Comparison of ENCODE assay signal across 31 cellular contexts in the genomic region with DNA sequence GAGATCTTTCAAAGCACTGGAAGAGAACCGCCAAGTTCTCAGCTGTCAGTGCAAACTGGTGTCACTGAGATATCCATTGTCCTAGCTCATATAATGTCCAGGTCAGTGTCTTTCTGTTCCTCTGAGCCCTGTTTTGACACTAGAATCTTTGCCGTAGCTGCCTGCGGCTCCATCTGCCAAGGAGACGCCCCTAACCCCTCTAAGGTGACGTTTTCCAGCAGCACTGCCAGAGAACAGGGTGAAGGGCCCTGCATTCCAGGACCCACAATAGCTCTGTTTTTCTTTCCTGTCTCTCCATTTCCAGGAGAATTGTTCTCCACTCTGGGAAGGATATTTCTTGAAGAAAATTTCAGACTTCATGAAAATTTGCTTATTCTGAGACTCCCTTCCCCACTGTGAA.
"Had no signal": no experiment of that assay in that cellular context is flagged by ENCODE, and none has a peak within 500 bp of the region (broad histone marks: within the 10 kb centered on the region; RNA-seq: fewer than 3 reads in every experiment).

No MANE protein-coding gene starts in this region.

- H3K27me3 Mint-ChIP-seq: activated naive CD8-positive, alpha-beta T cell; brain; progenitor cell of endocrine pancreas; stimulated activated memory B cell treated with anti-CD40 and anti-IgM and Interleukin-4, amounts not matched to agents 10 μg/mL and 1 μg/mL and 100 μg/mL, for 72 hours; stimulated activated naive CD8-positive, alpha-beta T cell treated with anti-CD3 and anti-CD28 coated beads, Interleukin-15, amount 100 ng/mL, for 72 hours; T-helper 17 cell had no signal

- FAIRE-seq: small intestine had no signal

- H3K27ac Mint-ChIP-seq: activated naive CD8-positive, alpha-beta T cell; immature natural killer cell; natural killer cell; progenitor cell of endocrine pancreas; stimulated activated memory B cell treated with anti-CD40 and anti-IgM and Interleukin-4, amounts not matched to agents 10 μg/mL and 1 μg/mL and 100 μg/mL, for 72 hours; stimulated activated naive CD8-positive, alpha-beta T cell treated with anti-CD3 and anti-CD28 coated beads, Interleukin-15, amount 100 ng/mL, for 72 hours; T-helper 17 cell had no signal

- H3K27ac ChIP-seq: coronary artery, dorsolateral prefrontal cortex, heart left ventricle, thyroid gland, upper lobe of right lung, WERI-Rb-1 had no signal

- H3K36me3 Mint-ChIP-seq: brain had no signal

- H3K27me3 ChIP-seq: heart left ventricle, thyroid gland, upper lobe of right lung had no signal

- H3K4me1 Mint-ChIP-seq: brain had no signal

- H3K9me3 Mint-ChIP-seq: immature natural killer cell had no signal

- H3K4me1 ChIP-seq: thyroid gland, upper lobe of right lung had no signal

- H3K4me3 Mint-ChIP-seq: activated naive CD8-positive, alpha-beta T cell; brain; immature natural killer cell; natural killer cell; stimulated activated memory B cell treated with anti-CD40 and anti-IgM and Interleukin-4, amounts not matched to agents 10 μg/mL and 1 μg/mL and 100 μg/mL, for 72 hours; stimulated activated naive CD8-positive, alpha-beta T cell treated with anti-CD3 and anti-CD28 coated beads, Interleukin-15, amount 100 ng/mL, for 72 hours; T-helper 17 cell had no signal

- ATAC-seq: activated CD4-positive, CD25-positive, alpha-beta regulatory T cell treated with anti-CD3 and anti-CD28 coated beads, Interleukin-2, amount 50 U/mL, for 24 hours; heart left ventricle; natural killer cell; sciatic nerve; stimulated activated memory B cell treated with anti-CD40 and anti-IgM and Interleukin-4, amounts not matched to agents 10 μg/mL and 1 μg/mL and 100 μg/mL, for 72 hours; stimulated activated naive CD8-positive, alpha-beta T cell treated with anti-CD3 and anti-CD28 coated beads, Interleukin-15, amount 100 ng/mL, for 72 hours; T-helper 17 cell; upper lobe of right lung had no signal

- DNase-seq: activated CD4-positive, alpha-beta T cell treated with anti-CD3 and anti-CD28 coated beads for 48 hours; activated CD4-positive, alpha-beta T cell treated with anti-CD3 and anti-CD28 coated beads, Interleukin-2, amount 50 U/mL, for 48 hours; activated CD8-positive, alpha-beta memory T cell treated with anti-CD3 and anti-CD28 coated beads for 24 hours; activated effector memory CD4-positive, alpha-beta T cell treated with Interleukin-2 at 50 U/mL for 16 hours; activated naive CD4-positive, alpha-beta T cell treated with Interleukin-2 at 50 U/mL for 16 hours; anterior cingulate cortex; dorsolateral prefrontal cortex; effector memory CD4-positive, alpha-beta T cell; foreskin fibroblast; heart left ventricle; hypothalamus; immature natural killer cell; natural killer cell; small intestine; stimulated activated CD4-positive, alpha-beta T cell treated with anti-CD3 and anti-CD28 coated beads, Interleukin-1b, Interleukin-23, amount 100 ng/mL, for 48 hours; stimulated activated CD4-positive, alpha-beta T cell treated with anti-CD3 and anti-CD28 coated beads, Interleukin-4, amount 100 ng/mL, for 4 hours; stimulated activated CD8-positive, alpha-beta memory T cell treated with anti-CD3 and anti-CD28 coated beads, Interleukin-4, amount 100 ng/mL, for 48 hours; stimulated activated naive CD8-positive, alpha-beta T cell treated with anti-CD3 and anti-CD28 coated beads, Interleukin-15, amount 100 ng/mL, for 72 hours; substantia nigra; T-helper 17 cell; T1000; thyroid gland; upper lobe of right lung; WERI-Rb-1 had no signal

- H3K9me3 ChIP-seq: thyroid gland, upper lobe of right lung had no signal

- H3K36me3 ChIP-seq: heart left ventricle, thyroid gland, upper lobe of right lung, WERI-Rb-1 had no signal

- H3K4me3 ChIP-seq: coronary artery, dorsolateral prefrontal cortex, heart left ventricle, thyroid gland, upper lobe of right lung had no signal
